In genomic region chr20:34215711-34216381, GRCh38 we compare ENCODE assay signal across 9 cellular contexts. TPM values are rescaled to one million over a fixed set of nuclear protein-coding genes. Genes with fewer than 3 reads are reported as not detected.
DNase-seq lines count a peak whose midpoint lies in the region; ATAC-seq and TF ChIP-seq lines count a peak whose summit lies in the region.
"Had no signal": no experiment of that assay in that cellular context is flagged by ENCODE, and none has a peak within 500 bp of the region (broad histone marks: within the 10 kb centered on the region; RNA-seq: fewer than 3 reads in every experiment).

No MANE protein-coding gene starts in this region.

- H3K9me3 ChIP-seq in iPS-18c (ENCODE audit: control insufficient read depth, insufficient read depth, low read length) (no peaks in the 10 kb centered on the region), gastrocnemius medialis (no peaks in the 10 kb centered on the region)

- H3K36me3 ChIP-seq in brain microvascular endothelial cell (replicated peaks) (no peaks in the 10 kb centered on the region), gastrocnemius medialis (no peaks in the 10 kb centered on the region)

- H3K27ac ChIP-seq in brain microvascular endothelial cell (peak overlapping the region; percentile 14), gastrocnemius medialis (peak overlapping the region; percentile 81 to 83 (median 82))
- H3K27ac ChIP-seq: KMS-11 had no signal

- no peak for TF ChIP-seq CTCF in brain microvascular endothelial cell (IDR thresholded peaks at IDR 0.05; ENCODE audit: low read depth, low read length, missing control alignments)
- peak in 2 of 5 experiments; percentile 8 to 35 for TF ChIP-seq CTCF in gastrocnemius medialis (IDR thresholded peaks at IDR 0.05 in 4 of 5, conservative IDR thresholded peaks at IDR 0.05 in 1 of 5)

- ATAC-seq in gastrocnemius medialis (peak; percentile 94 to 96), HG02852 (IDR thresholded peaks at IDR 0.05; ENCODE audit: unreplicated experiment) (no peak), GM19035 (IDR thresholded peaks at IDR 0.05; ENCODE audit: unreplicated experiment) (no peak)

- in situ Hi-C loops in brain microvascular endothelial cell (cut with HindIII; ENCODE audit: low pct_ligation_motif_present, low sequenced_read_pairs), result no loop called here
- in situ Hi-C loops in gastrocnemius medialis (cut with MboI; ENCODE audit: low sequenced_read_pairs in 4 of 4), result no loop called here

- peak; percentile 32 to 38 for TF ChIP-seq POLR2A in gastrocnemius medialis (IDR thresholded peaks at IDR 0.05)

- peak overlapping the region; percentile 67 for H3K4me3 ChIP-seq in brain microvascular endothelial cell (ENCODE audit: low read depth, low read length)
- H3K4me3 ChIP-seq in iPS-18c (ENCODE audit: insufficient read depth, low read depth, low read length), result peak overlapping the region; percentile 52
- H3K4me3 ChIP-seq in gastrocnemius medialis, result peak overlapping the region; percentile 42 to 54 (median 49)

- H3K27me3 ChIP-seq in brain microvascular endothelial cell (replicated peaks) (no peaks in the 10 kb centered on the region), gastrocnemius medialis (no peaks in the 10 kb centered on the region)

- intact Hi-C loops in gastrocnemius medialis (cut with DNase I; ENCODE audit: low total_unique reads), result loop anchor here (5.0 kb wide), 1 partner anchor 86 kb away; the partner anchor contains the start of gene AHCY

- H3K4me1 ChIP-seq in gastrocnemius medialis, result peaks cover 4 to 13% of the 10 kb centered on the region in 2 donors

- DNase-seq in D341Med (ENCODE audit: low spot score), result peak; percentile 36
- DNase-seq in MV-4-11 (lab: John Stamatoyannopoulos, UW), result peak; percentile 24
- peak; percentile 19 for DNase-seq in T1000 (lab: John Stamatoyannopoulos, UW)
- peak; percentile 51 for DNase-seq in brain microvascular endothelial cell
- peak; percentile 84 to 95 for DNase-seq in gastrocnemius medialis

RNA-seq across cellular contexts. Expression of gene ASIP, which starts 25.4 kb away (rescaled TPM):
- not detected for total RNA-seq in gastrocnemius medialis

Comparison
In these comparisons a context has a peak if more than half of its experiments do, and no peak if none do; other contexts are left out.
1. DNase-seq: peak in every context shown above with its lines; median percentile 90 in gastrocnemius medialis; 51 in brain microvascular endothelial cell; 36 in D341Med; 24 in MV-4-11; 19 in T1000.
2. ATAC-seq: peak in gastrocnemius medialis (2 of 2); none in HG02852 (single experiment) and GM19035 (single experiment).
3. Peak in every context shown above with its lines, with median percentiles within 50 percentile points of each other: H3K4me3 ChIP-seq.